18 cellular contexts compared by ENCODE assay signal in genomic region chr6:25257686-25258348, GRCh38.
"Had no signal": no experiment of that assay in that cellular context is flagged by ENCODE, and none has a peak within 500 bp of the region (broad histone marks: within the 10 kb centered on the region; RNA-seq: fewer than 3 reads in every experiment).

No MANE protein-coding gene starts in this region.

- H3K9me3 ChIP-seq: neutrophil, ovary, prostate gland, upper lobe of right lung had no signal

- H3K4me1 ChIP-seq: prostate gland, upper lobe of right lung had no signal

- H3K9me3 Mint-ChIP-seq: activated naive CD4-positive, alpha-beta T cell treated with anti-CD3 and anti-CD28 coated beads, Interleukin-2, amount 50 U/mL, for 72 hours; brain; natural killer cell treated with Interleukin-12 subunit alpha and Interleukin-12 subunit beta and Interleukin-15 and Interleukin-18, amount 100 ng/mL, for 72 hours had no signal

- H3K27ac ChIP-seq: neutrophil, ovary, prostate gland, upper lobe of right lung, WERI-Rb-1 had no signal

- H3K27me3 ChIP-seq: neutrophil, ovary, upper lobe of right lung had no signal

- ATAC-seq: activated naive CD4-positive, alpha-beta T cell treated with anti-CD3 and anti-CD28 coated beads, Interleukin-2, amount 50 U/mL, for 72 hours; esophagus mucosa; natural killer cell treated with Interleukin-12 subunit alpha and Interleukin-12 subunit beta and Interleukin-15 and Interleukin-18, amount 100 ng/mL, for 72 hours; stimulated activated naive CD8-positive, alpha-beta T cell treated with anti-CD3 and anti-CD28 coated beads, Interleukin-15, Interleukin-2, amounts not matched to agents 100 U/mL and 50 U/mL, for 24 hours; upper lobe of right lung had no signal

- H3K4me3 Mint-ChIP-seq: brain; natural killer cell treated with Interleukin-12 subunit alpha and Interleukin-12 subunit beta and Interleukin-15 and Interleukin-18, amount 100 ng/mL, for 72 hours had no signal

- H3K4me3 ChIP-seq: ovary, prostate gland, upper lobe of right lung had no signal

- H3K27ac Mint-ChIP-seq: activated naive CD4-positive, alpha-beta T cell treated with anti-CD3 and anti-CD28 coated beads, Interleukin-2, amount 50 U/mL, for 72 hours; brain; natural killer cell treated with Interleukin-12 subunit alpha and Interleukin-12 subunit beta and Interleukin-15 and Interleukin-18, amount 100 ng/mL, for 72 hours had no signal

- DNase-seq: activated CD4-positive, CD25-positive, alpha-beta regulatory T cell treated with anti-CD3 and anti-CD28 coated beads, Interleukin-2, amount 50 U/mL, for 72 hours; activated gamma-delta T cell treated with Interleukin-2 at 50 U/mL for 16 hours; activated T-cell treated with anti-CD3 and anti-CD28 coated beads, Interleukin-2, amount 50 U/mL, for 1 hour; aorta; effector memory CD4-positive, alpha-beta T cell; islet precursor cell; left cardiac atrium; ovary; stimulated activated CD4-positive, alpha-beta T cell treated with anti-CD3 and anti-CD28 coated beads, Interleukin-4, amount 100 ng/mL, for 4 hours; stimulated activated naive CD8-positive, alpha-beta T cell treated with anti-CD3 and anti-CD28 coated beads, Interleukin-15, Interleukin-2, amounts not matched to agents 100 U/mL and 50 U/mL, for 24 hours; upper lobe of right lung; WERI-Rb-1 had no signal

- H3K36me3 ChIP-seq: neutrophil, ovary, prostate gland, upper lobe of right lung, WERI-Rb-1 had no signal

- H3K36me3 Mint-ChIP-seq: activated naive CD4-positive, alpha-beta T cell treated with anti-CD3 and anti-CD28 coated beads, Interleukin-2, amount 50 U/mL, for 72 hours; brain; natural killer cell treated with Interleukin-12 subunit alpha and Interleukin-12 subunit beta and Interleukin-15 and Interleukin-18, amount 100 ng/mL, for 72 hours had no signal
